ENCODE assay signal across 12 cellular contexts in the genomic region with DNA sequence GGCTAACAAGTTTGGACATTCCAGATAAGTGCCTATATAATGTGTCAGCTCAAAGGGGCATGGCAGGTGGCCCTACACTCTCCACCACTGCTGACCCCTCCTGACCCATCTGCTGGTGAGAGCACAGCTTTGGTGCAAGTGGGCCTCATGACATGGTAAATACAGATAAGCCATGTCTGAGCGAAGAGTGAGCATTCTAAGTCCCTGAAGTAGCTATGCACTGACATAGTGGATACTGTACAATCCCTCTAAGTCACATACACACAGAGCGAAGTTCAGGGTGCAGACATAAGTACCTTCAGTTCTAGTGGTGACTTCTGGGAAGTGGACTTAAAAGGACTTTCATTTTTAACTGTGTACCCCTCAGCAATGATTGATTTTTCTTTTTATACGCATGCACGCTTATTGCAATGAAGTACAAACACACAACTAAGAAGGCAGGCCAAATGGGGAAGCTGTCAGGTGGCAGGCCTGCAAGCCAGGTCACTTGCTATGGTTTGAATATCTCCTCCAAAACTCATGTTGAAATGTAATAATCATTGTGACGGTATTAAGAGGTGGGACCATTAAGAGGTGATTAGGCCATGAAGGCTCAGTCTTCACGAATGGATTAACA. TPM values are rescaled to one million over a fixed set of nuclear protein-coding genes. Genes with fewer than 3 reads are reported as not detected.
DNase-seq lines count a peak whose midpoint lies in the region; ATAC-seq and TF ChIP-seq lines count a peak whose summit lies in the region.
"Had no signal": no experiment of that assay in that cellular context is flagged by ENCODE, and none has a peak within 500 bp of the region (broad histone marks: within the 10 kb centered on the region; RNA-seq: fewer than 3 reads in every experiment).

No MANE protein-coding gene starts in this region.

- H3K4me1 ChIP-seq in thymus (ENCODE audit: control insufficient read depth, insufficient read depth, low read length) (peaks cover 50% of the 10 kb centered on the region), neural progenitor cell (no peaks in the 10 kb centered on the region), suprapubic skin (peaks cover 67% of the 10 kb centered on the region)

- H3K27me3 ChIP-seq in WERI-Rb-1 (ENCODE audit: insufficient read depth, low read depth, severe bottlenecking): no peaks in the 10 kb centered on the region
- no peaks in the 10 kb centered on the region for H3K27me3 ChIP-seq in thymus (ENCODE audit: control insufficient read depth, insufficient read depth)
- no peaks in the 10 kb centered on the region for H3K27me3 ChIP-seq in neural progenitor cell
- no peaks in the 10 kb centered on the region for H3K27me3 ChIP-seq in suprapubic skin

- TF ChIP-seq EP300 in suprapubic skin (IDR thresholded peaks at IDR 0.05): no peak

- 96% methylated on average over 6 of the region's 6 CpGs for WGBS in thymus
- 95% methylated on average over 6 of the region's 6 CpGs for WGBS in suprapubic skin

- H3K4me3 ChIP-seq in WERI-Rb-1 (ENCODE audit: low read depth, low read length): no peak overlapping the region
- no peak overlapping the region for H3K4me3 ChIP-seq in thymus (ENCODE audit: low read length)
- no peak overlapping the region for H3K4me3 ChIP-seq in neural progenitor cell
- no peak overlapping the region for H3K4me3 ChIP-seq in suprapubic skin

- no peaks in the 10 kb centered on the region for H3K79me2 ChIP-seq in neural progenitor cell (ENCODE audit: low read depth)

- peaks cover 47% of the 10 kb centered on the region for H3K36me3 Mint-ChIP-seq in activated T-cell treated with anti-CD3 and anti-CD28 coated beads, Interleukin-2, amount 50 U/mL, for 24 hours (ENCODE audit: low read depth)
- H3K36me3 Mint-ChIP-seq in neural progenitor cell: no peaks in the 10 kb centered on the region

- no peaks in the 10 kb centered on the region for H3F3A ChIP-seq in neural progenitor cell (ENCODE audit: low read depth)

- peak overlapping the region; percentile 69 for H3K4me3 Mint-ChIP-seq in activated T-cell treated with anti-CD3 and anti-CD28 coated beads, Interleukin-2, amount 50 U/mL, for 24 hours
- no peak overlapping the region for H3K4me3 Mint-ChIP-seq in neural progenitor cell

- no peak overlapping the region for H3K4me2 ChIP-seq in neural progenitor cell

- peak overlapping the region; percentile 85 for H3K27ac Mint-ChIP-seq in activated T-cell treated with anti-CD3 and anti-CD28 coated beads, Interleukin-2, amount 50 U/mL, for 24 hours
- no peak overlapping the region for H3K27ac Mint-ChIP-seq in neural progenitor cell

- no peak for DNase-seq in activated T-cell treated with anti-CD3 and anti-CD28 coated beads, Interleukin-2, amount 50 U/mL, for 24 hours
- DNase-seq in activated T-cell treated with anti-CD3 and anti-CD28 coated beads for 4 hours: no peak
- peak; percentile 63 for DNase-seq in WERI-Rb-1
- DNase-seq in left lobe of liver (ENCODE audit: low spot score): peak; percentile 47
- no peak for DNase-seq in UCSD-AML1 (lab: John Stamatoyannopoulos, UW; ENCODE audit: unreplicated experiment)
- no peak for DNase-seq in neural progenitor cell (ENCODE audit: low spot score)
- DNase-seq in suprapubic skin (ENCODE audit: low spot score in 2 of 2): no peak

- H3K9me3 Mint-ChIP-seq in activated T-cell treated with anti-CD3 and anti-CD28 coated beads, Interleukin-2, amount 50 U/mL, for 24 hours: no peaks in the 10 kb centered on the region
- H3K9me3 Mint-ChIP-seq in neural progenitor cell: no peaks in the 10 kb centered on the region

- H3K9me3 ChIP-seq in WERI-Rb-1 (ENCODE audit: severe bottlenecking): no peaks in the 10 kb centered on the region
- no peaks in the 10 kb centered on the region for H3K9me3 ChIP-seq in thymus (ENCODE audit: control insufficient read depth)
- H3K9me3 ChIP-seq in neural progenitor cell (ENCODE audit: low read depth): no peaks in the 10 kb centered on the region
- no peaks in the 10 kb centered on the region for H3K9me3 ChIP-seq in suprapubic skin

- peaks cover 3% of the 10 kb centered on the region for H4K20me1 ChIP-seq in neural progenitor cell (ENCODE audit: low read depth)

- TF ChIP-seq CTCF in WERI-Rb-1 (IDR thresholded peaks at IDR 0.05; ENCODE audit: low read depth, low read length) (no peak), neural progenitor cell (IDR thresholded peaks at IDR 0.05) (no peak), suprapubic skin (IDR thresholded peaks at IDR 0.05) (no peak)

- no peak for TF ChIP-seq POLR2A in suprapubic skin (IDR thresholded peaks at IDR 0.05)

- H3K4me1 Mint-ChIP-seq in activated T-cell treated with anti-CD3 and anti-CD28 coated beads, Interleukin-2, amount 50 U/mL, for 24 hours (ENCODE audit: low read depth): peaks cover 97% of the 10 kb centered on the region
- peaks cover 11% of the 10 kb centered on the region for H3K4me1 Mint-ChIP-seq in neural progenitor cell

- H3K9ac ChIP-seq in neural progenitor cell: no peak overlapping the region

- H2AFZ ChIP-seq in neural progenitor cell (replicated peaks): no peak overlapping the region

- ATAC-seq in left lobe of liver: peak; percentile 65
- ATAC-seq: HCT116 had no signal

- H3K27ac ChIP-seq in WERI-Rb-1 (no peak overlapping the region), thymus (ENCODE audit: low read depth) (peak overlapping the region; percentile 93), neural progenitor cell (no peak overlapping the region), suprapubic skin (no peak overlapping the region)

- H3K36me3 ChIP-seq in WERI-Rb-1 (no peaks in the 10 kb centered on the region), thymus (ENCODE audit: control insufficient read depth, insufficient read depth) (peaks cover 8% of the 10 kb centered on the region), neural progenitor cell (no peaks in the 10 kb centered on the region), suprapubic skin (peaks cover 2% of the 10 kb centered on the region)

- H3K27me3 Mint-ChIP-seq in activated T-cell treated with anti-CD3 and anti-CD28 coated beads, Interleukin-2, amount 50 U/mL, for 24 hours: no peaks in the 10 kb centered on the region
- peaks cover 3% of the 10 kb centered on the region for H3K27me3 Mint-ChIP-seq in neural progenitor cell (ENCODE audit: insufficient read depth, low read depth)

RNA-seq across cellular contexts. Expression of a gene that starts 41.5 kb away (rescaled TPM):
- total RNA-seq in left lobe of liver: 50.4 TPM
- 20.0 TPM for polyA plus RNA-seq in thymus
- total RNA-seq in neural progenitor cell (ENCODE audit: low replicate concordance): 11.7 and 18.6 TPM in 2 replicates
- 100 to 1,000 TPM in 1 of 4 donors, 10 to 100 TPM in 3; 27.9 to 126 (median 41.5) TPM for total RNA-seq in suprapubic skin

RNA-seq across cellular contexts. Expression of a gene that starts 56.4 kb away (rescaled TPM):
- not detected for total RNA-seq in left lobe of liver
- polyA plus RNA-seq in thymus: 0.05 TPM
- total RNA-seq in neural progenitor cell (ENCODE audit: low replicate concordance): not detected in 2 replicates
- not detected for total RNA-seq in suprapubic skin
- total RNA-seq: aorta, fibroblast of lung, left cardiac atrium had no signal

Comparison
In these comparisons a context has a peak if more than half of its experiments do, and no peak if none do; other contexts are left out.
1. DNase-seq: peak in WERI-Rb-1 (single experiment) and left lobe of liver (single experiment); none in activated T-cell treated with anti-CD3 and anti-CD28 coated beads, Interleukin-2, amount 50 U/mL, for 24 hours (single experiment), activated T-cell treated with anti-CD3 and anti-CD28 coated beads for 4 hours (single experiment), UCSD-AML1 (single experiment), neural progenitor cell (single experiment) and suprapubic skin (0 of 2).